28 cellular contexts compared by ENCODE assay signal in the genomic region with DNA sequence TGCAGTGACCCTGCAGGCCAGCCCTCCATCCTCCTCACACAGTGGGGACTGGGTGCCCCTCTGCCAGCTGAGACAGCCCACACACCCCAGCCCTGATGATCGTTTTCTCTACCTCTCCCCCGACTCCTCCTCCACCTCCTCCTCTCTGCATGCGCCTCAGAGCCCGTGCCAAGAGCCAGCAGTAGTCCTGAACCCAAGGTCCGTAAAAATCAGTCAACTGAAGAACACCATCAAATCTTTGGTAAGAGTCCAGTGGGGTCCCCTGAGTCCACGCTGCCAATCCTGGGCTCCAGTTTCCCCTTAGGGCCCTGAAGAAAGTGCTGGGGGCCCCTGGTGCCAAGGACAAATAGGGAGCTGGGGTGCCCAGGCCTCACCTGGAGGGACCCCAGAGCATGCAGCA.
"Had no signal": no experiment of that assay in that cellular context is flagged by ENCODE, and none has a peak within 500 bp of the region (broad histone marks: within the 10 kb centered on the region; RNA-seq: fewer than 3 reads in every experiment).

No MANE protein-coding gene starts in this region.

- H3K36me3 Mint-ChIP-seq: naive B cell; naive thymus-derived CD8-positive, alpha-beta T cell; natural killer cell treated with Interleukin-12 subunit alpha and Interleukin-12 subunit beta and Interleukin-15 and Interleukin-18, amount 100 ng/mL, for 72 hours; stimulated activated effector memory CD8-positive, alpha-beta T cell treated with anti-CD3 and anti-CD28 coated beads, Interleukin-12 subunit alpha, Interleukin-12 subunit beta, amount 100 ng/mL, for 72 hours had no signal

- DNase-seq: naive B cell; naive thymus-derived CD8-positive, alpha-beta T cell; nephron progenitor cell; occipital lobe; pancreas; psoas muscle; right cardiac atrium; right lobe of liver; sigmoid colon; small intestine; stimulated activated CD4-positive, alpha-beta T cell treated with anti-CD3 and anti-CD28 coated beads, Interleukin-15, amount 100 ng/mL, for 24 hours; stimulated activated CD4-positive, alpha-beta T cell treated with anti-CD3 and anti-CD28 coated beads, Interleukin-2, amount 100 ng/mL, for 24 hours; stimulated activated CD4-positive, alpha-beta T cell treated with anti-CD3 and anti-CD28 coated beads, Interleukin-2, amount 100 ng/mL, for 48 hours; stimulated activated CD4-positive, alpha-beta T cell treated with anti-CD3 and anti-CD28 coated beads, Interleukin-4, amount 100 ng/mL, for 24 hours; stimulated activated naive B cell treated with anti-CD40 and anti-IgM and Interleukin-4, amounts not matched to agents 10 μg/mL and 1 μg/mL and 100 μg/mL, for 72 hours; stimulated activated naive CD4-positive, alpha-beta T cell treated with Interleukin-2 at 50 U/mL for 16 hours; stomach; thyroid gland; trophoblast cell; upper lobe of left lung; uterus had no signal

- H3K27me3 ChIP-seq: pancreas, right lobe of liver, thyroid gland, tibial nerve, upper lobe of left lung, uterus had no signal

- H3K4me1 Mint-ChIP-seq: naive B cell; naive thymus-derived CD8-positive, alpha-beta T cell; neural crest cell; stimulated activated effector memory CD8-positive, alpha-beta T cell treated with anti-CD3 and anti-CD28 coated beads, Interleukin-12 subunit alpha, Interleukin-12 subunit beta, amount 100 ng/mL, for 72 hours; stimulated activated naive B cell treated with anti-CD40 and anti-IgM and Interleukin-4, amounts not matched to agents 10 μg/mL and 1 μg/mL and 100 μg/mL, for 72 hours had no signal

- H3K9me3 Mint-ChIP-seq: naive thymus-derived CD8-positive, alpha-beta T cell; natural killer cell treated with Interleukin-12 subunit alpha and Interleukin-12 subunit beta and Interleukin-15 and Interleukin-18, amount 100 ng/mL, for 72 hours; nephron progenitor cell; neural crest cell; stimulated activated effector memory CD8-positive, alpha-beta T cell treated with anti-CD3 and anti-CD28 coated beads, Interleukin-12 subunit alpha, Interleukin-12 subunit beta, amount 100 ng/mL, for 72 hours; stimulated activated naive CD8-positive, alpha-beta T cell treated with anti-CD3 and anti-CD28 coated beads, Interleukin-15, Interleukin-2, amounts not matched to agents 100 ng/mL and 50 ng/mL, for 24 hours had no signal

- H3K9me3 ChIP-seq: pancreas, psoas muscle, right lobe of liver, sigmoid colon, stomach, thoracic aorta, thyroid gland, tibial nerve, upper lobe of left lung, uterus had no signal

- H3K36me3 ChIP-seq: pancreas, right lobe of liver, sigmoid colon, stomach, thoracic aorta, thyroid gland, tibial nerve, upper lobe of left lung, uterus had no signal

- H3K27ac ChIP-seq: pancreas, psoas muscle, right lobe of liver, sigmoid colon, stomach, thoracic aorta, thyroid gland, tibial nerve, upper lobe of left lung, uterus had no signal

- H3K4me1 ChIP-seq: pancreas, psoas muscle, right lobe of liver, thyroid gland, tibial nerve, upper lobe of left lung, uterus had no signal

- H3K27ac Mint-ChIP-seq: natural killer cell treated with Interleukin-12 subunit alpha and Interleukin-12 subunit beta and Interleukin-15 and Interleukin-18, amount 100 ng/mL, for 72 hours; nephron progenitor cell; progenitor cell of endocrine pancreas; stimulated activated effector memory CD8-positive, alpha-beta T cell treated with anti-CD3 and anti-CD28 coated beads, Interleukin-12 subunit alpha, Interleukin-12 subunit beta, amount 100 ng/mL, for 72 hours; stimulated activated naive B cell treated with anti-CD40 and anti-IgM and Interleukin-4, amounts not matched to agents 10 μg/mL and 1 μg/mL and 100 μg/mL, for 72 hours; stimulated activated naive CD8-positive, alpha-beta T cell treated with anti-CD3 and anti-CD28 coated beads, Interleukin-15, Interleukin-2, amounts not matched to agents 100 ng/mL and 50 ng/mL, for 24 hours had no signal

- ATAC-seq: naive thymus-derived CD8-positive, alpha-beta T cell; natural killer cell treated with Interleukin-12 subunit alpha and Interleukin-12 subunit beta and Interleukin-15 and Interleukin-18, amount 100 ng/mL, for 72 hours; pancreas; psoas muscle; right cardiac atrium; right lobe of liver; stimulated activated effector memory CD8-positive, alpha-beta T cell treated with anti-CD3 and anti-CD28 coated beads, Interleukin-12 subunit alpha, Interleukin-12 subunit beta, amount 100 ng/mL, for 72 hours; stimulated activated naive B cell treated with anti-CD40 and anti-IgM and Interleukin-4, amounts not matched to agents 10 μg/mL and 1 μg/mL and 100 μg/mL, for 72 hours had no signal

- H3K4me3 ChIP-seq: pancreas, psoas muscle, right lobe of liver, sigmoid colon, stomach, thoracic aorta, thyroid gland, tibial nerve, upper lobe of left lung, uterus had no signal

- H3K4me3 Mint-ChIP-seq: naive B cell; naive thymus-derived CD8-positive, alpha-beta T cell; natural killer cell treated with Interleukin-12 subunit alpha and Interleukin-12 subunit beta and Interleukin-15 and Interleukin-18, amount 100 ng/mL, for 72 hours; nephron progenitor cell; neural crest cell; stimulated activated effector memory CD8-positive, alpha-beta T cell treated with anti-CD3 and anti-CD28 coated beads, Interleukin-12 subunit alpha, Interleukin-12 subunit beta, amount 100 ng/mL, for 72 hours; stimulated activated naive B cell treated with anti-CD40 and anti-IgM and Interleukin-4, amounts not matched to agents 10 μg/mL and 1 μg/mL and 100 μg/mL, for 72 hours; stimulated activated naive CD8-positive, alpha-beta T cell treated with anti-CD3 and anti-CD28 coated beads, Interleukin-15, Interleukin-2, amounts not matched to agents 100 ng/mL and 50 ng/mL, for 24 hours had no signal
